7 cellular contexts compared by ENCODE assay signal in the genomic region with DNA sequence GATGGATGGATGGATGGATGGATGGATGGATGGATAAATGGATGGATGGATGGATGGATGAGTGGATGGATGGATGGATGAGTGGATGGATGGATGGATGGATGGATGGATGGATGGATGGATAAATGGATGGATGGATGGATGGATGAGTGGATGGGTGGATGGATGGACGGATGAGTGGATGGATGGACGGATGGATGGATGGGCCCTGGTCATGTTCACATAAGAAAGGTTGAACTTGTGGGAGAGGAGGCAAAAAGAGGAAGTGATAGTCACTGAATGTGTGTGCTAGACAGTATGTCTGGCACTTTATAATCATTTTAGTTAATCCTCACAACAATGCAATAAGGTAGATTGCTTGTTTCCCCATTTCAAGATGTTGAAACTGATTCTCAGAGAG.
DNase-seq lines count a peak whose midpoint lies in the region; ATAC-seq and TF ChIP-seq lines count a peak whose summit lies in the region.
"Not testable (repeated sequence)": the region's sequence is repeated elsewhere in the genome, so short reads cannot be mapped to it uniquely, and the experiment has no call there.

No MANE protein-coding gene starts in this region.

- peak overlapping the region; percentile 44 for H3K27ac Mint-ChIP-seq in activated T-helper 1 cell treated with anti-CD3 and anti-CD28 coated beads, Interleukin-12 subunit alpha, Interleukin-12 subunit beta, Interleukin-2, Interleukin-4 antibody, amounts not matched to agents 30 ng/mL and 10 ng/mL and 1 ng/mL, durations not matched to agents 14 hours and 24 hours and 36 hours

- CTCF ChIA-PET in OCI-LY7 (lab: Charles Lee; ENCODE audit: unreplicated experiment), result not testable (repeated sequence)

- H3K4me3 Mint-ChIP-seq in activated T-helper 1 cell treated with anti-CD3 and anti-CD28 coated beads, Interleukin-12 subunit alpha, Interleukin-12 subunit beta, Interleukin-2, Interleukin-4 antibody, amounts not matched to agents 30 ng/mL and 10 ng/mL and 1 ng/mL, durations not matched to agents 14 hours and 24 hours and 36 hours, result not testable (repeated sequence)

- peak; percentile 82 for DNase-seq in OCI-LY7 (ENCODE audit: low spot score)
- not testable (repeated sequence) for DNase-seq in activated T-helper 1 cell treated with anti-CD3 and anti-CD28 coated beads, Interleukin-12 subunit alpha, Interleukin-12 subunit beta, Interleukin-2, Interleukin-4 antibody, amounts not matched to agents 30 ng/mL and 10 ng/mL and 1 ng/mL, durations not matched to agents 14 hours and 24 hours and 36 hours (ENCODE audit: low spot score)

- not testable (repeated sequence) for TF ChIP-seq CTCF in OCI-LY7 (conservative IDR thresholded peaks at IDR 0.05; ENCODE audit: low read length)

- H4K20me1 ChIP-seq in OCI-LY7 (ENCODE audit: insufficient read depth, low read length), result not testable (repeated sequence)

- peaks cover 18% of the 10 kb centered on the region for H3K4me1 Mint-ChIP-seq in activated T-helper 1 cell treated with anti-CD3 and anti-CD28 coated beads, Interleukin-12 subunit alpha, Interleukin-12 subunit beta, Interleukin-2, Interleukin-4 antibody, amounts not matched to agents 30 ng/mL and 10 ng/mL and 1 ng/mL, durations not matched to agents 14 hours and 24 hours and 36 hours (ENCODE audit: low read depth)

- not testable (repeated sequence) for BruUV-seq in OCI-LY7 (replicated peaks; lab: Mats Ljungman, UMichigan)

- peaks cover 37% of the 10 kb centered on the region for H3K4me1 ChIP-seq in OCI-LY7 (ENCODE audit: insufficient read depth, low read length, poor library complexity, severe bottlenecking)

- intact Hi-C loops in OCI-LY7 (cut with micrococcal nuclease; ENCODE audit: unreplicated experiment), result loop anchor here (5.0 kb wide), 4 partner anchors 65 to 280 kb away; partner anchors contain the start of gene MSH6
- intact Hi-C loops in activated T-helper 1 cell treated with anti-CD3 and anti-CD28 coated beads, Interleukin-12 subunit alpha, Interleukin-12 subunit beta, Interleukin-2, Interleukin-4 antibody, amounts not matched to agents 30 ng/mL and 10 ng/mL and 1 ng/mL, durations not matched to agents 14 hours and 24 hours and 36 hours (cut with micrococcal nuclease), result not testable (repeated sequence)

- POLR2A ChIA-PET in OCI-LY7 (lab: Charles Lee), result interaction anchor here (0.6 to 1.1 kb wide), 5 partner anchors 9 to 34 kb away, joined by 3 to 8 read pairs (median 4); no protein-coding TSS in a partner anchor

- not testable (repeated sequence) for H3K79me2 ChIP-seq in OCI-LY7 (ENCODE audit: insufficient read depth, low read depth, low read length)

- peaks cover 11% of the 10 kb centered on the region for H3K36me3 Mint-ChIP-seq in activated T-helper 1 cell treated with anti-CD3 and anti-CD28 coated beads, Interleukin-12 subunit alpha, Interleukin-12 subunit beta, Interleukin-2, Interleukin-4 antibody, amounts not matched to agents 30 ng/mL and 10 ng/mL and 1 ng/mL, durations not matched to agents 14 hours and 24 hours and 36 hours (ENCODE audit: low read depth)

- peak overlapping the region; percentile 92 for H3K27ac ChIP-seq in OCI-LY7 (ENCODE audit: low read depth, low read length, poor library complexity, severe bottlenecking)

- H3K4me3 ChIP-seq in OCI-LY7 (ENCODE audit: low read depth, low read length, poor library complexity, severe bottlenecking), result peak overlapping the region; percentile 43

- peaks cover 64% of the 10 kb centered on the region for H3K9me3 ChIP-seq in OCI-LY7 (ENCODE audit: low read length)

- not testable (repeated sequence) for H3K27me3 Mint-ChIP-seq in activated T-helper 1 cell treated with anti-CD3 and anti-CD28 coated beads, Interleukin-12 subunit alpha, Interleukin-12 subunit beta, Interleukin-2, Interleukin-4 antibody, amounts not matched to agents 30 ng/mL and 10 ng/mL and 1 ng/mL, durations not matched to agents 14 hours and 24 hours and 36 hours (ENCODE audit: insufficient read depth)

- H2AFZ ChIP-seq in OCI-LY7 (ENCODE audit: low read length), result peak overlapping the region; percentile 75; the same call in 1 of the 2 replicates

- ATAC-seq in GM18519 (IDR thresholded peaks at IDR 0.05; ENCODE audit: low FRiP score, unreplicated experiment) (peak; percentile 73), GM19455 (IDR thresholded peaks at IDR 0.05; ENCODE audit: unreplicated experiment) (peak; percentile 61), HG02588 (IDR thresholded peaks at IDR 0.05; ENCODE audit: unreplicated experiment) (peak; percentile 67), HG03097 (IDR thresholded peaks at IDR 0.05; ENCODE audit: low FRiP score, unreplicated experiment) (peak; percentile 48), HG03571 (IDR thresholded peaks at IDR 0.05; ENCODE audit: unreplicated experiment) (peak; percentile 88)

- H3K36me3 ChIP-seq in OCI-LY7 (ENCODE audit: insufficient read depth, low read length), result peaks cover 41% of the 10 kb centered on the region

- peak overlapping the region; percentile 78 for H3K4me2 ChIP-seq in OCI-LY7 (ENCODE audit: low read length)

- not testable (repeated sequence) for H3K9me2 ChIP-seq in OCI-LY7 (ENCODE audit: insufficient read depth, low read length)

- H3K9me3 Mint-ChIP-seq in activated T-helper 1 cell treated with anti-CD3 and anti-CD28 coated beads, Interleukin-12 subunit alpha, Interleukin-12 subunit beta, Interleukin-2, Interleukin-4 antibody, amounts not matched to agents 30 ng/mL and 10 ng/mL and 1 ng/mL, durations not matched to agents 14 hours and 24 hours and 36 hours, result peaks cover 39% of the 10 kb centered on the region
